ENCODE assay signal across 21 cellular contexts in the genomic region with DNA sequence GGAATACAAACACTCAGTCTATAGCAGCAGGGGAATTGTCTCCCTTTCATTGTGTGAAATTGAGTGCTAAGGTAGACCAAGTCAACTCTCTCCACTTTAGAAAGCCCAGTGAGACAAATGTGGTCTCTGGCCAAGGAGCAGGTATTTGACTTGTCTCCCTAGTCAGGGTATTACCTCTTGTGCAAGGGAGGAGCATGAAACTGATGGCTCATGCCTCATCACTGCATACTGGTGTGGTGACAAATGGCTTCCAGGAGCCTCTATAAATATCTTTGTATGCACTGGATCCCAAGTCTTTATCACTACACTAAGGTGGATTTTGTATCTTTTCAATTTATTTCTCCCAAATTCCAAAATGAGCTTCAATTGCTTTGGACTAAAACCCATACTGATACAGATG.
DNase-seq lines count a peak whose midpoint lies in the region; ATAC-seq, FAIRE-seq and TF ChIP-seq lines count a peak whose summit lies in the region.
"Had no signal": no experiment of that assay in that cellular context is flagged by ENCODE, and none has a peak within 500 bp of the region (broad histone marks: within the 10 kb centered on the region; RNA-seq: fewer than 3 reads in every experiment).

No MANE protein-coding gene starts in this region.

- CTCF ChIA-PET in A673 (lab: Charles Lee) = no interaction called here

- FAIRE-seq in GM12891 (lab: Jason Lieb, UNC) = no peak
- FAIRE-seq: A204.1, D721Med, G401.6, GM12878, GM19239 had no signal

- TF ChIP-seq CTCF in epithelial cell of esophagus (IDR thresholded peaks at IDR 0.05; ENCODE audit: insufficient read depth, low read depth, low read length, missing control alignments) = no peak
- TF ChIP-seq CTCF in foreskin keratinocyte (conservative IDR thresholded peaks at IDR 0.05) = no peak
- no peak for TF ChIP-seq CTCF in A673 (conservative IDR thresholded peaks at IDR 0.05; ENCODE audit: low read depth, low read length)

- no peak overlapping the region for H3K4me3 ChIP-seq in epithelial cell of esophagus (ENCODE audit: low read length)
- H3K4me3 ChIP-seq in A673 (ENCODE audit: low read depth, low read length, poor library complexity, severe bottlenecking) = no peak overlapping the region
- H3K4me3 ChIP-seq: BLaER1 treated with 17β-estradiol and CSF1 and Interleukin-3, amounts not matched to agents 10 nM and 100 nM; GM12878 had no signal

- POLR2A ChIA-PET in A673 (lab: Charles Lee; ENCODE audit: low non-redundant PET) = no interaction called here

- BruUV-seq in A673 (replicated peaks; lab: Mats Ljungman, UMichigan) = no TSS peak

- DNase-seq in A172 (ENCODE audit: low spot score) = peak; percentile 10
- peak; percentile 60 for DNase-seq in epithelial cell of esophagus (ENCODE audit: low read depth)
- DNase-seq in foreskin keratinocyte = peak; percentile 11 to 14
- DNase-seq in renal cortical epithelial cell (ENCODE audit: low read depth) = peak; percentile 9
- DNase-seq in A673 (ENCODE audit: low spot score) = no peak
- no peak for DNase-seq in GM12891 (ENCODE audit: insufficient read length, low spot score)
- DNase-seq: AML-193; Caco-2; Calu3; CD4-positive, alpha-beta T cell; CD8-positive, alpha-beta T cell; DMS79 treated with DMSO at 0.1 percent for 48 hours had no signal

- no peaks in the 10 kb centered on the region for H3K9me3 ChIP-seq in A673 (ENCODE audit: low read depth, low read length, poor library complexity, severe bottlenecking)
- H3K9me3 ChIP-seq: BLaER1 treated with 17β-estradiol and CSF1 and Interleukin-3, amounts not matched to agents 10 nM and 100 nM; Caco-2 had no signal

- intact Hi-C loops in A673 (cut with micrococcal nuclease; ENCODE audit: unreplicated experiment) = no loop called here

- H3K36me3 ChIP-seq in A673 (ENCODE audit: insufficient read depth, low read length, poor library complexity, severe bottlenecking) = no peaks in the 10 kb centered on the region
- H3K36me3 ChIP-seq: BLaER1 treated with 17β-estradiol and CSF1 and Interleukin-3, amounts not matched to agents 10 nM and 100 nM had no signal

- ATAC-seq in foreskin keratinocyte (no peak), HG03439 (IDR thresholded peaks at IDR 0.05; ENCODE audit: unreplicated experiment) (no peak)
- ATAC-seq: CD8-positive, alpha-beta T cell; GM12878 had no signal

- no peaks in the 10 kb centered on the region for H3K27me3 ChIP-seq in foreskin keratinocyte
- no peaks in the 10 kb centered on the region for H3K27me3 ChIP-seq in A673 (replicated peaks; ENCODE audit: insufficient read depth, low read depth, low read length, poor library complexity)
- H3K27me3 ChIP-seq: BLaER1 treated with 17β-estradiol and CSF1 and Interleukin-3, amounts not matched to agents 10 nM and 100 nM had no signal

- H3K27ac ChIP-seq in foreskin keratinocyte = no peak overlapping the region
- H3K27ac ChIP-seq in A673 (ENCODE audit: low read depth, low read length, poor library complexity, severe bottlenecking) = no peak overlapping the region
- H3K27ac ChIP-seq: 22Rv1; BLaER1 treated with 17β-estradiol and CSF1 and Interleukin-3, amounts not matched to agents 10 nM and 100 nM; C4-2B had no signal

- TF ChIP-seq POLR2A in GM12891 (IDR thresholded peaks at IDR 0.05; ENCODE audit: low read depth, low read length) = no peak

- no peaks in the 10 kb centered on the region for H3K4me1 ChIP-seq in foreskin keratinocyte
- no peaks in the 10 kb centered on the region for H3K4me1 ChIP-seq in A673 (ENCODE audit: insufficient read depth, low read length, poor library complexity, severe bottlenecking)
- H3K4me1 ChIP-seq: BLaER1 treated with 17β-estradiol and CSF1 and Interleukin-3, amounts not matched to agents 10 nM and 100 nM; Caco-2 had no signal

TF ChIP-seq in GM12891, 5 proteins besides CTCF, POLR2A, EP300 and RAD21:
- TF ChIP-seq PAX5 (IDR thresholded peaks at IDR 0.05; ENCODE audit: insufficient read depth, low read length, severe bottlenecking) (no peak), POLR2AphosphoS5 (IDR thresholded peaks at IDR 0.05; ENCODE audit: low read depth, low read length) (no peak), TAF1 (IDR thresholded peaks at IDR 0.05; ENCODE audit: low read depth, low read length) (no peak), SPI1 (IDR thresholded peaks at IDR 0.05; ENCODE audit: low read depth, low read length) (no peak), POU2F2 (IDR thresholded peaks at IDR 0.05; ENCODE audit: low read depth, low read length) (no peak)

Comparison
In these comparisons a context has a peak if more than half of its experiments do, and no peak if none do; other contexts are left out.
1. DNase-seq: peak in A172 (single experiment), epithelial cell of esophagus (single experiment), foreskin keratinocyte (2 of 2) and renal cortical epithelial cell (single experiment); none in A673 (single experiment) and GM12891 (single experiment).